Comparison of ENCODE assay signal across 25 cellular contexts in genomic region chr6:117338567-117338966, GRCh38.
DNase-seq lines count a peak whose midpoint lies in the region; ATAC-seq and TF ChIP-seq lines count a peak whose summit lies in the region.
"Had no signal": no experiment of that assay in that cellular context is flagged by ENCODE, and none has a peak within 500 bp of the region (broad histone marks: within the 10 kb centered on the region; RNA-seq: fewer than 3 reads in every experiment).

No MANE protein-coding gene starts in this region.

- TF ChIP-seq CTCF in left ventricle myocardium inferior (IDR thresholded peaks at IDR 0.05; ENCODE audit: borderline replicate concordance): no peak
- TF ChIP-seq CTCF in osteoblast (IDR thresholded peaks at IDR 0.05; ENCODE audit: extremely low read depth, low read depth, low read length): no peak
- no peak for TF ChIP-seq CTCF in gastroesophageal sphincter (IDR thresholded peaks at IDR 0.05)

- H3K4me3 ChIP-seq in left ventricle myocardium inferior (no peak overlapping the region), osteoblast (ENCODE audit: insufficient read depth, low read length) (no peak overlapping the region), gastroesophageal sphincter (no peak overlapping the region)
- H3K4me3 ChIP-seq: A549, GM23338 had no signal

- H3K36me3 ChIP-seq in left ventricle myocardium inferior (no peaks in the 10 kb centered on the region), osteoblast (ENCODE audit: insufficient read depth, low read length) (no peaks in the 10 kb centered on the region), gastroesophageal sphincter (no peaks in the 10 kb centered on the region)

- H4K20me1 ChIP-seq in osteoblast (ENCODE audit: insufficient read depth, low read length): no peaks in the 10 kb centered on the region

- H2AFZ ChIP-seq in osteoblast (ENCODE audit: low read length): no peak overlapping the region
- H2AFZ ChIP-seq: GM23338 had no signal

- no peaks in the 10 kb centered on the region for H3K79me2 ChIP-seq in osteoblast (ENCODE audit: insufficient read depth, low read length)

- no peak for TF ChIP-seq POLR2A in gastroesophageal sphincter (IDR thresholded peaks at IDR 0.05)

- DNase-seq in Daoy (ENCODE audit: low read depth) (peak; percentile 22), HT1080 (ENCODE audit: low read depth) (peak; percentile 20), NCI-H446 treated with DMSO at 0.1 percent for 48 hours (lab: John Stamatoyannopoulos, UW) (peak; percentile 34), left ventricle myocardium inferior (peak; percentile 41), osteoblast (ENCODE audit: insufficient read length, low spot score, missing footprints) (no peak), OCI-M2 (lab: John Stamatoyannopoulos, UW; ENCODE audit: unreplicated experiment) (no peak)
- DNase-seq: C1 segment of cervical spinal cord; CD4-positive, alpha-beta memory T cell; COR-L47; GF-D8; H9; HFFc6; KBM-7; NCI-H1092; NCI-H1417 treated with DMSO at 0.1 percent for 48 hours; NCI-H1694 treated with DMSO at 0.1 percent for 48 hours; NCI-H2171 treated with DMSO at 0.1 percent for 48 hours; NCI-H526; NCI-H82; SK-N-SH; SW 1271 had no signal

- no peak overlapping the region for H3K27ac ChIP-seq in left ventricle myocardium inferior (replicated peaks)
- no peak overlapping the region for H3K27ac ChIP-seq in osteoblast (ENCODE audit: low read depth, low read length)
- H3K27ac ChIP-seq in gastroesophageal sphincter: no peak overlapping the region
- H3K27ac ChIP-seq: A549 had no signal

- intact Hi-C loops in left ventricle myocardium inferior (cut with micrococcal nuclease): no loop called here

- no peak overlapping the region for H3K4me2 ChIP-seq in osteoblast (ENCODE audit: insufficient read depth, low read length)
- H3K4me2 ChIP-seq: A549, GM23338, SK-N-SH had no signal

- ATAC-seq in gastroesophageal sphincter: no peak
- ATAC-seq: A549, GM23338, Panc1 had no signal

- no peaks in the 10 kb centered on the region for H3K4me1 ChIP-seq in left ventricle myocardium inferior
- no peaks in the 10 kb centered on the region for H3K4me1 ChIP-seq in osteoblast (ENCODE audit: insufficient read depth, low read length)
- H3K4me1 ChIP-seq in gastroesophageal sphincter: no peaks in the 10 kb centered on the region
- H3K4me1 ChIP-seq: A549 had no signal

- H3K9me3 ChIP-seq in left ventricle myocardium inferior (replicated peaks): no peaks in the 10 kb centered on the region
- H3K9me3 ChIP-seq in osteoblast (ENCODE audit: low read depth, low read length): no peaks in the 10 kb centered on the region
- H3K9me3 ChIP-seq in gastroesophageal sphincter: no peaks in the 10 kb centered on the region
- H3K9me3 ChIP-seq: A549, SK-N-SH had no signal

- no peak for TF ChIP-seq EP300 in gastroesophageal sphincter (IDR thresholded peaks at IDR 0.05)

- no peaks in the 10 kb centered on the region for H3K27me3 ChIP-seq in left ventricle myocardium inferior (ENCODE audit: low read depth)
- H3K27me3 ChIP-seq in osteoblast (ENCODE audit: insufficient read depth, low read length): no peaks in the 10 kb centered on the region
- H3K27me3 ChIP-seq in gastroesophageal sphincter: no peaks in the 10 kb centered on the region

- 0 to 60% methylated on average over 1 of the region's 1 CpG for WGBS in gastroesophageal sphincter (ENCODE audit: low coverage in 1 of 2), 2 donors

Comparison
In these comparisons a context has a peak if more than half of its experiments do, and no peak if none do; other contexts are left out.
1. DNase-seq: peak in Daoy (single experiment), HT1080 (single experiment), NCI-H446 treated with DMSO at 0.1 percent for 48 hours (single experiment) and left ventricle myocardium inferior (single experiment); none in osteoblast (single experiment) and OCI-M2 (single experiment).